In the genomic region with DNA sequence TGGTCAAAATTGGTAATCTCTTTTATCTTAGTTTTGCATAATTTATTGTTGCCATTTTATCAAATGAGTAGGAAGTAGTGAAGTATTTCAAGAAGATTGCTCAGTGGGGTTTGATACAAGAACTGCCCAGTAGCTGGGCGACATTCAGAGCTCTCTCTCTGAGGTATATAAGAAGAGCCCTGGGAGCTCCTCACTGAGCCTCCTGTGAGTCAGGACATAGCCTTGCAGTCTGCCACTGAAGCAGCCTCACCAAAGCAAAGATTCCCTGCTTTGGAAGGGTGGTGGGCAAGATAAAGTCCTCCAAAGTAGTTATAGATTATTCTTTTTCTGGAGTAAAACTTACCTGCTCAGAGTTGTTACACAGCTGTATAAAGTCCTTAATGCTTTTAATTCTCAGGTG, we compare ENCODE assay signal across 1 cellular context.
TF ChIP-seq lines count a peak whose summit lies in the region.

No MANE protein-coding gene starts in this region.

TF ChIP-seq in HCT116, 20 proteins besides CTCF, POLR2A, EP300 and RAD21:
- TF ChIP-seq ZBTB33 (IDR thresholded peaks at IDR 0.05; ENCODE audit: extremely low read depth, insufficient replicate concordance, low read length), result no peak
- no peak for TF ChIP-seq ELF1 (IDR thresholded peaks at IDR 0.05; ENCODE audit: borderline replicate concordance, low read depth)
- no peak for TF ChIP-seq EZH2phosphoT487 (IDR thresholded peaks at IDR 0.05; ENCODE audit: borderline replicate concordance)
- TF ChIP-seq CBX3 (IDR thresholded peaks at IDR 0.05; ENCODE audit: low read depth), result no peak
- TF ChIP-seq SIN3A (IDR thresholded peaks at IDR 0.05; ENCODE audit: low read depth), result no peak
- no peak for TF ChIP-seq ATF3 (IDR thresholded peaks at IDR 0.05)
TF ChIP-seq in HCT116: peak in this region for 0.
